In the genomic region with DNA sequence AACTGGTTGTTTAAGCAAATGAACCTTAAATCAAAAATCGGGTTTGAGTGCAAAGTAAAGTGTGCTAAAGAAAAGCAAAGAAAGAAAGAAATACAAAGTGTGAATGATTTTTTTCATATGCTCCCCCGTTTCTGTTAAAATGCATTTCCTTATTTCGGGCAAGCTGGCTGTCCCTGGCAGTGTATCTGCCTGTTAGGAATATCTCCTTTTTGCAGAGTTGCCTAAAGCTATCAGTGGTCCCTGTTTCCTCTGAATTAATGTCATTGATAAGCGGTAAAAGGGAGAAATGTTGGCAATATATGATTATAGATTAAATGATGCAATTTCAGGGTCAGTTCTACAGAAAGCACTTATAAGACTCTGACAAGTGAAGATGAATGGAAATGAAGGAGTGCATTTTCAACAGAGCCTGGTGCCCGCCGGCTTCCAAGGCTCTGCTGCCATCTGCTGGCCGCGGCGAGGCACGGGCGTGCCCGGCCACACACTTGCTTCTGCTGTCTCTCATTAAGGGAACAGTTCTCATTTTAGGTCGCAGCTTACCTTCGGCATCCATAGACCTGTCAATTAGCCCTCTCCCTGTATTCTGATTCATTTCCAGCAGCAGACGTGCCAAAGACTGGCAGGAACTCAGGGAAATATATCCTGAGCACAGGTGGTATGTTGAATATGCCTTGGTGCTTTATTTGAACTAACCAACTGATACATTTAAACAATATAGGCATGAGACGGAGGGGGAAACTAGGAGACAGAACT, we compare ENCODE assay signal across 8 cellular contexts.
DNase-seq lines count a peak whose midpoint lies in the region; ATAC-seq, FAIRE-seq and TF ChIP-seq lines count a peak whose summit lies in the region.

No MANE protein-coding gene starts in this region.

- DNase-seq in GM19239 (ENCODE audit: insufficient read length, low spot score) (peak; percentile 24), NCI-H69 (lab: John Stamatoyannopoulos, UW) (peak; percentile 69), ecto neural progenitor cell (ENCODE audit: low spot score) (peak; percentile 81), lung microvascular endothelial cell (ENCODE audit: low read depth in 2 of 2) (peak; percentile 61 to 67)
- DNase-seq in activated CD4-positive, alpha-beta T cell treated with anti-CD3 and anti-CD28 coated beads, Interleukin-2, amount 50 U/mL, for 4 hours, result peak; percentile 26 to 27
- DNase-seq in stimulated activated CD8-positive, alpha-beta memory T cell treated with anti-CD3 and anti-CD28 coated beads, Interleukin-2, amount 100 ng/mL, for 1 hour (ENCODE audit: low read depth in 2 of 2), result peak; percentile 2 to 12

- peak; percentile 96 for TF ChIP-seq CTCF in C4-2B (conservative IDR thresholded peaks at IDR 0.05)

- 0 out of 2 replicates have a peak overlapping the region, but pooled peaks have one; percentile 74 for H3K27ac ChIP-seq in C4-2B

- ATAC-seq in HG03175 (IDR thresholded peaks at IDR 0.05; ENCODE audit: unreplicated experiment), result peak; percentile 91

- FAIRE-seq in GM19239 (lab: Jason Lieb, UNC), result no peak

Comparison
In these comparisons a context has a peak if more than half of its experiments do, and no peak if none do; other contexts are left out.
1. Peak in every context shown above with its lines: DNase-seq, ATAC-seq and H3K27ac ChIP-seq.
2. DNase-seq: peak in every context shown above with its lines; median percentile 81 in ecto neural progenitor cell; 69 in NCI-H69; 64 in lung microvascular endothelial cell; 26 in activated CD4-positive, alpha-beta T cell treated with anti-CD3 and anti-CD28 coated beads, Interleukin-2, amount 50 U/mL, for 4 hours; 24 in GM19239; 7 in stimulated activated CD8-positive, alpha-beta memory T cell treated with anti-CD3 and anti-CD28 coated beads, Interleukin-2, amount 100 ng/mL, for 1 hour.